ENCODE assay signal across 10 cellular contexts in the genomic region with DNA sequence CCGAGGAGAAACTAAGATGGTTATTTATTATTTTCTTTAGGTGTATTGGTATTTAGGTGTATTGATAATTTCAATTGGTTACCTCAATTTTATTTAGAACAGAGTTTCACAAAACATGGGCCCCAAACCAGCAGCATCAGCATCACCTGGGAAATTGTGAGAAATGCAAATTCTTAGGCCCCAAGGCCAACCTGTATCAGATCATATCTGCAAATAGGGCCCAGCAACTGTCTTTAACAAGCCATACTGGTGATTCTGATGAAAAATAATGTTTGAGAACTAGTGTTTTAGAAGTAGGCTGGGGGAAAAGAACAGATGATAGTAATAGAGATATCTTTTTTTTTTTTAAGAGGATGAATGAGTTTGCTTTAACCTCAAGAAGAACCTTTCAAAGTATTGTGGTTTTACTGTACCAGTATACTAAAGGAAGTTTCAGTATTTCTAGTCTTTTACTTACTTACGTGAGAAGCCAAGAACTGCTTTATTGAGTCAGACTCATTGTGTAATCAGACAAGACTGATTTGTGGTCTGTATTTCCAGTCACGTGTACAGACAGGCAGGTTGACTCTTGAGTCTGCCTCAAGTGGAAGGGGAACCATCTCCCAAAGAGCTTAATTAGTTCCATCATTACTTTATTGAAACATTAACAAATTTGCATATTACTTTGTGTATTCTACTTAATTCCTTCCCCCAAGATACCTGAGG.
DNase-seq lines count a peak whose midpoint lies in the region; ATAC-seq, FAIRE-seq and TF ChIP-seq lines count a peak whose summit lies in the region.
"Had no signal": no experiment of that assay in that cellular context is flagged by ENCODE, and none has a peak within 500 bp of the region (broad histone marks: within the 10 kb centered on the region; RNA-seq: fewer than 3 reads in every experiment).

No MANE protein-coding gene starts in this region.

- peak overlapping the region; percentile 55 for H3K27ac Mint-ChIP-seq in activated naive CD8-positive, alpha-beta T cell
- no peak overlapping the region for H3K27ac Mint-ChIP-seq in effector memory CD8-positive, alpha-beta T cell
- H3K27ac Mint-ChIP-seq: IgD-negative memory B cell had no signal

- no peaks in the 10 kb centered on the region for H3K36me3 Mint-ChIP-seq in activated naive CD8-positive, alpha-beta T cell
- H3K36me3 Mint-ChIP-seq in effector memory CD8-positive, alpha-beta T cell (ENCODE audit: insufficient read depth), result no peaks in the 10 kb centered on the region
- H3K36me3 Mint-ChIP-seq: IgD-negative memory B cell had no signal

- no peak for FAIRE-seq in urothelium cell line (lab: Jason Lieb, UNC)
- FAIRE-seq: endothelial cell of umbilical vein had no signal

- H3K4me1 Mint-ChIP-seq in activated naive CD8-positive, alpha-beta T cell (ENCODE audit: low read depth), result peaks cover 22% of the 10 kb centered on the region
- H3K4me1 Mint-ChIP-seq in effector memory CD8-positive, alpha-beta T cell (ENCODE audit: low read depth in 2 of 2), result no peaks in the 10 kb centered on the region
- H3K4me1 Mint-ChIP-seq: IgD-negative memory B cell had no signal

- H3K27me3 ChIP-seq in GM06990 (replicated peaks; ENCODE audit: control insufficient read depth, insufficient read depth, low read length) (no peaks in the 10 kb centered on the region), HL-60 (ENCODE audit: insufficient read depth, poor library complexity, severe bottlenecking) (peaks cover 2% of the 10 kb centered on the region), ascending aorta (no peaks in the 10 kb centered on the region)

- H3K27ac ChIP-seq in HL-60 (replicated peaks), result no peak overlapping the region
- H3K27ac ChIP-seq in ascending aorta, result no peak overlapping the region

- ATAC-seq in GM21447 (IDR thresholded peaks at IDR 0.05; ENCODE audit: unreplicated experiment), result peak; percentile 65
- ATAC-seq in effector memory CD8-positive, alpha-beta T cell (replicated peaks), result no peak

- H3K9me3 ChIP-seq in ascending aorta, result no peaks in the 10 kb centered on the region

- DNase-seq in GM06990 (ENCODE audit: extremely low read depth, insufficient read length), result peak; percentile 15
- peak; percentile 67 to 92 for DNase-seq in HL-60 (ENCODE audit: low read depth in 1 of 2, low spot score in 1 of 2)
- DNase-seq in urothelium cell line (ENCODE audit: low spot score), result peak; percentile 11
- DNase-seq in effector memory CD8-positive, alpha-beta T cell, result no peak
- DNase-seq in NK-92 treated with Interleukin-12 subunit alpha and Interleukin-12 subunit beta, amount 100 ng/mL, for 24 hours (lab: John Stamatoyannopoulos, UW), result no peak
- no peak for DNase-seq in ascending aorta (ENCODE audit: low spot score in 2 of 2)

- no peaks in the 10 kb centered on the region for H3K4me1 ChIP-seq in ascending aorta

- no peak overlapping the region for H3K4me3 Mint-ChIP-seq in activated naive CD8-positive, alpha-beta T cell
- H3K4me3 Mint-ChIP-seq in effector memory CD8-positive, alpha-beta T cell, result no peak overlapping the region
- H3K4me3 Mint-ChIP-seq: IgD-negative memory B cell had no signal

- peaks cover 7% of the 10 kb centered on the region for H3K27me3 Mint-ChIP-seq in activated naive CD8-positive, alpha-beta T cell
- peaks cover 0 to 4% of the 10 kb centered on the region in 2 donors for H3K27me3 Mint-ChIP-seq in effector memory CD8-positive, alpha-beta T cell
- H3K27me3 Mint-ChIP-seq: IgD-negative memory B cell had no signal

- peaks cover 3% of the 10 kb centered on the region for H3K9me3 Mint-ChIP-seq in activated naive CD8-positive, alpha-beta T cell (ENCODE audit: low read depth)
- H3K9me3 Mint-ChIP-seq in effector memory CD8-positive, alpha-beta T cell, result no peaks in the 10 kb centered on the region

- H3K36me3 ChIP-seq in GM06990 (ENCODE audit: control insufficient read depth, insufficient read depth, low read length) (no peaks in the 10 kb centered on the region), ascending aorta (no peaks in the 10 kb centered on the region)

- intact Hi-C loops in ascending aorta (cut with DNase I), result no loop called here

- H3K4me3 ChIP-seq in GM06990 (replicated peaks; ENCODE audit: low read depth, low read length), result no peak overlapping the region
- H3K4me3 ChIP-seq in HL-60 (replicated peaks; ENCODE audit: insufficient read depth, low read length), result no peak overlapping the region
- no peak overlapping the region for H3K4me3 ChIP-seq in ascending aorta

- TF ChIP-seq CTCF in GM06990 (IDR thresholded peaks at IDR 0.05; ENCODE audit: insufficient read depth, low read length, poor library complexity, severe bottlenecking) (no peak), HL-60 (IDR thresholded peaks at IDR 0.05; ENCODE audit: insufficient read depth, low read length) (no peak), ascending aorta (IDR thresholded peaks at IDR 0.05) (no peak)

Comparison
In these comparisons a context has a peak if more than half of its experiments do, and no peak if none do; other contexts are left out.
1. DNase-seq: peak in GM06990 (single experiment), HL-60 (2 of 2) and urothelium cell line (single experiment); none in effector memory CD8-positive, alpha-beta T cell (0 of 3), NK-92 treated with Interleukin-12 subunit alpha and Interleukin-12 subunit beta, amount 100 ng/mL, for 24 hours (single experiment) and ascending aorta (0 of 2).